Comparison of ENCODE assay signal across 15 cellular contexts in genomic region chr5:107284822-107285510, GRCh38.
DNase-seq lines count a peak whose midpoint lies in the region; ATAC-seq and TF ChIP-seq lines count a peak whose summit lies in the region.
"Had no signal": no experiment of that assay in that cellular context is flagged by ENCODE, and none has a peak within 500 bp of the region (broad histone marks: within the 10 kb centered on the region; RNA-seq: fewer than 3 reads in every experiment).

No MANE protein-coding gene starts in this region.

- 60% methylated on average over 3 of the region's 3 CpGs for WGBS in hepatocyte (ENCODE audit: low lambda C conversion rate, missing lambda C conversion rate)
- 52% methylated on average over 3 of the region's 3 CpGs for WGBS in smooth muscle cell (ENCODE audit: low lambda C conversion rate)

- H3K36me3 ChIP-seq in hepatocyte (replicated peaks; ENCODE audit: insufficient read depth, low read depth) (no peaks in the 10 kb centered on the region), smooth muscle cell (ENCODE audit: low read depth) (no peaks in the 10 kb centered on the region), osteoblast (ENCODE audit: insufficient read depth, low read length) (no peaks in the 10 kb centered on the region)
- H3K36me3 ChIP-seq: left lung had no signal

- H3K27me3 ChIP-seq in hepatocyte (no peaks in the 10 kb centered on the region), smooth muscle cell (ENCODE audit: low read depth) (no peaks in the 10 kb centered on the region), osteoblast (ENCODE audit: insufficient read depth, low read length) (no peaks in the 10 kb centered on the region)
- H3K27me3 ChIP-seq: left lung had no signal

- TF ChIP-seq CTCF in hepatocyte (IDR thresholded peaks at IDR 0.05; ENCODE audit: poor library complexity) = no peak
- TF ChIP-seq CTCF in smooth muscle cell (IDR thresholded peaks at IDR 0.05; ENCODE audit: borderline replicate concordance, insufficient read depth, poor library complexity, severe bottlenecking) = no peak
- no peak for TF ChIP-seq CTCF in osteoblast (IDR thresholded peaks at IDR 0.05; ENCODE audit: extremely low read depth, low read depth, low read length)

- H3K79me2 ChIP-seq in hepatocyte (no peaks in the 10 kb centered on the region), smooth muscle cell (ENCODE audit: low read depth) (no peaks in the 10 kb centered on the region), osteoblast (ENCODE audit: insufficient read depth, low read length) (no peaks in the 10 kb centered on the region)

- ATAC-seq in activated CD8-positive, alpha-beta T cell treated with anti-CD3 and anti-CD28 coated beads, Interleukin-2, amount 10 ng/mL, durations not matched to agents 7 days and 5 days = no peak
- ATAC-seq in GM19452 (IDR thresholded peaks at IDR 0.05; ENCODE audit: unreplicated experiment) = no peak
- ATAC-seq: left lung had no signal

- no peaks in the 10 kb centered on the region for H3K36me3 Mint-ChIP-seq in activated CD8-positive, alpha-beta T cell treated with anti-CD3 and anti-CD28 coated beads, Interleukin-2, amount 10 ng/mL, durations not matched to agents 7 days and 5 days (ENCODE audit: low read depth)
- H3K36me3 Mint-ChIP-seq: activated naive CD8-positive, alpha-beta T cell treated with anti-CD3 and anti-CD28 coated beads, Interleukin-2, amount 10 ng/mL, durations not matched to agents 7 days and 5 days had no signal

- no peak overlapping the region for H3K9ac ChIP-seq in smooth muscle cell (ENCODE audit: low read depth)

- H3K4me1 Mint-ChIP-seq in activated CD8-positive, alpha-beta T cell treated with anti-CD3 and anti-CD28 coated beads, Interleukin-2, amount 10 ng/mL, durations not matched to agents 7 days and 5 days (ENCODE audit: low read depth) = no peaks in the 10 kb centered on the region
- H3K4me1 Mint-ChIP-seq: activated naive CD8-positive, alpha-beta T cell treated with anti-CD3 and anti-CD28 coated beads, Interleukin-2, amount 10 ng/mL, durations not matched to agents 7 days and 5 days had no signal

- POLR2A ChIA-PET in activated CD8-positive, alpha-beta T cell treated with anti-CD3 and anti-CD28 coated beads, Interleukin-2, amount 10 ng/mL, durations not matched to agents 7 days and 5 days (lab: Charles Lee) = no interaction called here

- H3K4me2 ChIP-seq in hepatocyte = no peak overlapping the region
- no peak overlapping the region for H3K4me2 ChIP-seq in smooth muscle cell
- no peak overlapping the region for H3K4me2 ChIP-seq in osteoblast (ENCODE audit: insufficient read depth, low read length)

- no peak overlapping the region for H3K27ac ChIP-seq in hepatocyte
- peak overlapping the region; percentile 41 for H3K27ac ChIP-seq in smooth muscle cell (ENCODE audit: low read depth)
- H3K27ac ChIP-seq in osteoblast (ENCODE audit: low read depth, low read length) = no peak overlapping the region
- H3K27ac ChIP-seq: C4-2B, left lung had no signal

- no peaks in the 10 kb centered on the region for H3K27me3 Mint-ChIP-seq in activated CD8-positive, alpha-beta T cell treated with anti-CD3 and anti-CD28 coated beads, Interleukin-2, amount 10 ng/mL, durations not matched to agents 7 days and 5 days (ENCODE audit: low read depth)
- H3K27me3 Mint-ChIP-seq: activated naive CD8-positive, alpha-beta T cell treated with anti-CD3 and anti-CD28 coated beads, Interleukin-2, amount 10 ng/mL, durations not matched to agents 7 days and 5 days had no signal

- no peak overlapping the region for H2AFZ ChIP-seq in hepatocyte
- H2AFZ ChIP-seq in smooth muscle cell (ENCODE audit: low read depth) = no peak overlapping the region
- H2AFZ ChIP-seq in osteoblast (ENCODE audit: low read length) = no peak overlapping the region

- H3K4me1 ChIP-seq in hepatocyte (ENCODE audit: insufficient read depth) (peaks cover 7% of the 10 kb centered on the region), smooth muscle cell (ENCODE audit: low read depth) (no peaks in the 10 kb centered on the region), osteoblast (ENCODE audit: insufficient read depth, low read length) (peaks cover 4% of the 10 kb centered on the region)
- H3K4me1 ChIP-seq: left lung had no signal

- DNase-seq in HPDE6-E6E7 (ENCODE audit: extremely low spot score) (peak; percentile 33), amniotic epithelial cell (ENCODE audit: low read depth) (peak; percentile 85), hepatocyte (ENCODE audit: low spot score) (peak; percentile 50), smooth muscle cell (lab: John Stamatoyannopoulos, UW; ENCODE audit: unreplicated experiment) (no peak), NOMO-1 treated with dmso at 0.1 percent for 144 hours (lab: John Stamatoyannopoulos, UW; ENCODE audit: unreplicated experiment) (no peak), osteoblast (ENCODE audit: insufficient read length, low spot score, missing footprints) (no peak)
- DNase-seq in activated CD8-positive, alpha-beta T cell treated with anti-CD3 and anti-CD28 coated beads, Interleukin-2, amount 10 ng/mL, durations not matched to agents 7 days and 5 days = no peak
- DNase-seq: activated naive CD8-positive, alpha-beta T cell treated with anti-CD3 and anti-CD28 coated beads, Interleukin-2, amount 10 ng/mL, durations not matched to agents 7 days and 5 days; DND-41; hippocampal formation; left lung; NCI-H748 treated with DMSO at 0.1 percent for 48 hours had no signal

- CTCF ChIA-PET in activated CD8-positive, alpha-beta T cell treated with anti-CD3 and anti-CD28 coated beads, Interleukin-2, amount 10 ng/mL, durations not matched to agents 7 days and 5 days (lab: Charles Lee) = no interaction called here

- H3K4me3 ChIP-seq in hepatocyte (no peak overlapping the region), smooth muscle cell (no peak overlapping the region), osteoblast (ENCODE audit: insufficient read depth, low read length) (no peak overlapping the region)
- H3K4me3 ChIP-seq: left lung had no signal

- H3K4me3 Mint-ChIP-seq in activated CD8-positive, alpha-beta T cell treated with anti-CD3 and anti-CD28 coated beads, Interleukin-2, amount 10 ng/mL, durations not matched to agents 7 days and 5 days = no peak overlapping the region
- H3K4me3 Mint-ChIP-seq: activated CD4-positive, alpha-beta T cell treated with anti-CD3 and anti-CD28 coated beads for 36 hours; activated naive CD8-positive, alpha-beta T cell treated with anti-CD3 and anti-CD28 coated beads, Interleukin-2, amount 10 ng/mL, durations not matched to agents 7 days and 5 days had no signal

- H3K27ac Mint-ChIP-seq in activated CD8-positive, alpha-beta T cell treated with anti-CD3 and anti-CD28 coated beads, Interleukin-2, amount 10 ng/mL, durations not matched to agents 7 days and 5 days = no peak overlapping the region
- H3K27ac Mint-ChIP-seq: activated CD4-positive, alpha-beta T cell treated with anti-CD3 and anti-CD28 coated beads for 36 hours; activated naive CD8-positive, alpha-beta T cell treated with anti-CD3 and anti-CD28 coated beads, Interleukin-2, amount 10 ng/mL, durations not matched to agents 7 days and 5 days had no signal

- H3K9me2 ChIP-seq in hepatocyte (replicated peaks; ENCODE audit: insufficient read depth) = no peaks in the 10 kb centered on the region

- no peaks in the 10 kb centered on the region for H3F3A ChIP-seq in smooth muscle cell (ENCODE audit: low read depth)

- H3K9me3 ChIP-seq in hepatocyte (ENCODE audit: low read depth) (no peaks in the 10 kb centered on the region), smooth muscle cell (replicated peaks; ENCODE audit: low read depth) (no peaks in the 10 kb centered on the region), osteoblast (ENCODE audit: low read depth, low read length) (no peaks in the 10 kb centered on the region)
- H3K9me3 ChIP-seq: left lung had no signal

- no peaks in the 10 kb centered on the region for H3K9me3 Mint-ChIP-seq in activated CD8-positive, alpha-beta T cell treated with anti-CD3 and anti-CD28 coated beads, Interleukin-2, amount 10 ng/mL, durations not matched to agents 7 days and 5 days (ENCODE audit: insufficient read depth)

- H4K20me1 ChIP-seq in hepatocyte (ENCODE audit: insufficient read depth, poor library complexity, severe bottlenecking) (no peaks in the 10 kb centered on the region), smooth muscle cell (ENCODE audit: low read depth) (no peaks in the 10 kb centered on the region), osteoblast (ENCODE audit: insufficient read depth, low read length) (no peaks in the 10 kb centered on the region)

Comparison
In these comparisons a context has a peak if more than half of its experiments do, and no peak if none do; other contexts are left out.
1. DNase-seq: peak in HPDE6-E6E7 (single experiment), amniotic epithelial cell (single experiment) and hepatocyte (single experiment); none in smooth muscle cell (single experiment), NOMO-1 treated with dmso at 0.1 percent for 144 hours (single experiment), activated CD8-positive, alpha-beta T cell treated with anti-CD3 and anti-CD28 coated beads, Interleukin-2, amount 10 ng/mL, durations not matched to agents 7 days and 5 days (single experiment) and osteoblast (single experiment).